In genomic region chr16:87057291-87057881, GRCh38 we compare ENCODE assay signal across 15 cellular contexts.
DNase-seq lines count a peak whose midpoint lies in the region; ATAC-seq and TF ChIP-seq lines count a peak whose summit lies in the region.
"Had no signal": no experiment of that assay in that cellular context is flagged by ENCODE, and none has a peak within 500 bp of the region (broad histone marks: within the 10 kb centered on the region; RNA-seq: fewer than 3 reads in every experiment).

No MANE protein-coding gene starts in this region.

- H3K4me3 ChIP-seq in AG09309 (ENCODE audit: control insufficient read depth, low read depth, low read length) (no peak overlapping the region), WERI-Rb-1 (ENCODE audit: low read depth, low read length) (no peak overlapping the region)
- H3K4me3 ChIP-seq: breast epithelium, HAP-1 had no signal

- intact Hi-C loops in activated T-helper 2 cell treated with anti-CD3 and anti-CD28 coated beads, Interferon-gamma antibody, Interleukin-2, Interleukin-4, amounts not matched to agents 10 μg/mL and 5 μg/mL and 100 μg/mL, durations not matched to agents 14 hours and 24 hours and 36 hours (cut with micrococcal nuclease): no loop called here

- ATAC-seq in HG03175 (IDR thresholded peaks at IDR 0.05; ENCODE audit: unreplicated experiment): no peak

- no peaks in the 10 kb centered on the region for H3K27me3 ChIP-seq in WERI-Rb-1 (ENCODE audit: insufficient read depth, low read depth, severe bottlenecking)

- no peak overlapping the region for H3K27ac ChIP-seq in WERI-Rb-1
- H3K27ac ChIP-seq: breast epithelium had no signal

- H3K36me3 Mint-ChIP-seq in activated T-helper 2 cell treated with anti-CD3 and anti-CD28 coated beads, Interferon-gamma antibody, Interleukin-2, Interleukin-4, amounts not matched to agents 10 μg/mL and 5 μg/mL and 100 μg/mL, durations not matched to agents 14 hours and 24 hours and 36 hours (ENCODE audit: low read depth): no peaks in the 10 kb centered on the region
- no peaks in the 10 kb centered on the region for H3K36me3 Mint-ChIP-seq in activated CD4-positive, alpha-beta T cell treated with anti-CD3 and anti-CD28 coated beads, Interleukin-2, amount 10 ng/mL, durations not matched to agents 7 days and 5 days (ENCODE audit: low read depth)

- CTCF ChIA-PET in activated CD4-positive, alpha-beta T cell treated with anti-CD3 and anti-CD28 coated beads, Interleukin-2, amount 10 ng/mL, durations not matched to agents 7 days and 5 days (lab: Charles Lee): no interaction called here

- TF ChIP-seq CTCF in AG09309 (IDR thresholded peaks at IDR 0.05; ENCODE audit: control insufficient read depth, insufficient read depth, low read depth, low read length, missing control alignments): peak; percentile 39
- TF ChIP-seq CTCF in WERI-Rb-1 (IDR thresholded peaks at IDR 0.05; ENCODE audit: low read depth, low read length): peak; percentile 10; the same call in 1 of the 2 replicates

- no peaks in the 10 kb centered on the region for H3K36me3 ChIP-seq in WERI-Rb-1
- H3K36me3 ChIP-seq: breast epithelium, HAP-1 had no signal

- H3K27me3 Mint-ChIP-seq in activated T-helper 2 cell treated with anti-CD3 and anti-CD28 coated beads, Interferon-gamma antibody, Interleukin-2, Interleukin-4, amounts not matched to agents 10 μg/mL and 5 μg/mL and 100 μg/mL, durations not matched to agents 14 hours and 24 hours and 36 hours (ENCODE audit: low read depth): peaks cover 18% of the 10 kb centered on the region
- H3K27me3 Mint-ChIP-seq in activated CD4-positive, alpha-beta T cell treated with anti-CD3 and anti-CD28 coated beads, Interleukin-2, amount 10 ng/mL, durations not matched to agents 7 days and 5 days: peaks cover 16% of the 10 kb centered on the region

- no peaks in the 10 kb centered on the region for H3K9me3 Mint-ChIP-seq in activated T-helper 2 cell treated with anti-CD3 and anti-CD28 coated beads, Interferon-gamma antibody, Interleukin-2, Interleukin-4, amounts not matched to agents 10 μg/mL and 5 μg/mL and 100 μg/mL, durations not matched to agents 14 hours and 24 hours and 36 hours
- H3K9me3 Mint-ChIP-seq in activated CD4-positive, alpha-beta T cell treated with anti-CD3 and anti-CD28 coated beads, Interleukin-2, amount 10 ng/mL, durations not matched to agents 7 days and 5 days: no peaks in the 10 kb centered on the region

- no peak for DNase-seq in AG09309 (ENCODE audit: low read depth)
- DNase-seq in HCEC 1CT: peak; percentile 5
- DNase-seq in WERI-Rb-1: no peak
- peak; percentile 76 for DNase-seq in iPS-NIHi11 (ENCODE audit: low spot score)
- DNase-seq in activated T-helper 2 cell treated with anti-CD3 and anti-CD28 coated beads, Interferon-gamma antibody, Interleukin-2, Interleukin-4, amounts not matched to agents 10 μg/mL and 5 μg/mL and 100 μg/mL, durations not matched to agents 14 hours and 24 hours and 36 hours (ENCODE audit: low spot score): no peak
- DNase-seq in stimulated activated CD4-positive, alpha-beta T cell treated with anti-CD3 and anti-CD28 coated beads, Interleukin-2, amount 100 ng/mL, for 24 hours: no peak
- DNase-seq in activated CD4-positive, alpha-beta T cell treated with anti-CD3 and anti-CD28 coated beads, Interleukin-2, amount 10 ng/mL, durations not matched to agents 7 days and 5 days: no peak
- DNase-seq: activated gamma-delta T cell, C1 segment of cervical spinal cord, EL, NCI-H1048, RPMI8226 had no signal

- H3K4me3 Mint-ChIP-seq in activated T-helper 2 cell treated with anti-CD3 and anti-CD28 coated beads, Interferon-gamma antibody, Interleukin-2, Interleukin-4, amounts not matched to agents 10 μg/mL and 5 μg/mL and 100 μg/mL, durations not matched to agents 14 hours and 24 hours and 36 hours (ENCODE audit: low read depth): no peak overlapping the region
- no peak overlapping the region for H3K4me3 Mint-ChIP-seq in activated CD4-positive, alpha-beta T cell treated with anti-CD3 and anti-CD28 coated beads, Interleukin-2, amount 10 ng/mL, durations not matched to agents 7 days and 5 days

- POLR2A ChIA-PET in activated CD4-positive, alpha-beta T cell treated with anti-CD3 and anti-CD28 coated beads, Interleukin-2, amount 10 ng/mL, durations not matched to agents 7 days and 5 days (lab: Charles Lee): no interaction called here

- no peaks in the 10 kb centered on the region for H3K9me3 ChIP-seq in WERI-Rb-1 (ENCODE audit: severe bottlenecking)
- H3K9me3 ChIP-seq: HAP-1 had no signal

- H3K27ac Mint-ChIP-seq in activated T-helper 2 cell treated with anti-CD3 and anti-CD28 coated beads, Interferon-gamma antibody, Interleukin-2, Interleukin-4, amounts not matched to agents 10 μg/mL and 5 μg/mL and 100 μg/mL, durations not matched to agents 14 hours and 24 hours and 36 hours: no peak overlapping the region
- H3K27ac Mint-ChIP-seq in activated CD4-positive, alpha-beta T cell treated with anti-CD3 and anti-CD28 coated beads, Interleukin-2, amount 10 ng/mL, durations not matched to agents 7 days and 5 days: no peak overlapping the region

- no peaks in the 10 kb centered on the region for H3K4me1 Mint-ChIP-seq in activated T-helper 2 cell treated with anti-CD3 and anti-CD28 coated beads, Interferon-gamma antibody, Interleukin-2, Interleukin-4, amounts not matched to agents 10 μg/mL and 5 μg/mL and 100 μg/mL, durations not matched to agents 14 hours and 24 hours and 36 hours (ENCODE audit: low read depth)
- no peaks in the 10 kb centered on the region for H3K4me1 Mint-ChIP-seq in activated CD4-positive, alpha-beta T cell treated with anti-CD3 and anti-CD28 coated beads, Interleukin-2, amount 10 ng/mL, durations not matched to agents 7 days and 5 days

Comparison
In these comparisons a context has a peak if more than half of its experiments do, and no peak if none do; other contexts are left out.
1. DNase-seq: peak in HCEC 1CT (single experiment) and iPS-NIHi11 (single experiment); none in AG09309 (single experiment), WERI-Rb-1 (single experiment), activated T-helper 2 cell treated with anti-CD3 and anti-CD28 coated beads, Interferon-gamma antibody, Interleukin-2, Interleukin-4, amounts not matched to agents 10 μg/mL and 5 μg/mL and 100 μg/mL, durations not matched to agents 14 hours and 24 hours and 36 hours (single experiment), stimulated activated CD4-positive, alpha-beta T cell treated with anti-CD3 and anti-CD28 coated beads, Interleukin-2, amount 100 ng/mL, for 24 hours (0 of 2) and activated CD4-positive, alpha-beta T cell treated with anti-CD3 and anti-CD28 coated beads, Interleukin-2, amount 10 ng/mL, durations not matched to agents 7 days and 5 days (single experiment).